20 cellular contexts compared by ENCODE assay signal in the genomic region with DNA sequence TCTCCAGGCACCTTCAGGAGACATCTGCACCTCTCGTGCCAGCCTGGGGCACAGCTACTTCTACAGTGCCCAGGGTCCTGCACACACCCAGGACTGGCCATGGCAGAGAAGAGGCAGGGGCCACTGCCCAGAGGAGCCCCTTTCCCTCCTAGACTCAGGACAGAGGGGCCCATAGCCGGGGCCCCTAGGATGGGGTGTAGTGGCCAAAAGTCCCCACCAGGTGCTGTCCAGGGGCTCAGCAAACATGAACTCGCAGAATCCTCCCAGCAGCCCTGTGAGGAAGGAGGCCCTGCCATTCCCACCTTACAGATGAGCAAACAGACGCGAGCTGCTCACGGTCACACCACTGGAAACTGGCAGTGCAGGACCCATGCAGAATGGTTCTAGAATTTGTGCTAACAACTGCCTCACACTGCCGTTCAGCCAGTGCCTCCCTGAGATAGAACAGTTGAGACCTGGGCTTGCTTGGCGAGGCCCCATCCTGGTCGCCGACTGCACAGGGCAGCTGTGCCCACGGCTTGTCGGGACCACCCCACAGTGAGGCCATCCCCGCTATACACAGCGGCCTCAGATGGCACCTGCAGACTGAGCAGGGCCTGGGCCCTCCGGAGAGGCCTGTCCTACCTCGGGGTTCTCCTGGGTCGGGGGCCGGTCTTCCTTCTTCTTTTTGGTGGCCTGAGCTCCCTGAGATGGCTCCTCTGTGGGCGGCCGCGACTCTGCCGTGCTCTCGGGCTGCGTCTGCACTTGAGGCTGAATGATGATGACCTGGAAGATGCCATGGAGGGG.
"Had no signal": no experiment of that assay in that cellular context is flagged by ENCODE, and none has a peak within 500 bp of the region (broad histone marks: within the 10 kb centered on the region; RNA-seq: fewer than 3 reads in every experiment).

No MANE protein-coding gene starts in this region.

- H3K36me3 Mint-ChIP-seq: stimulated activated effector memory CD8-positive, alpha-beta T cell treated with anti-CD3 and anti-CD28 coated beads, Interleukin-12 subunit alpha, Interleukin-12 subunit beta, amount 100 ng/mL, for 72 hours had no signal

- H3K4me3 ChIP-seq: adrenal gland, body of pancreas, dorsolateral prefrontal cortex, esophagus squamous epithelium, left ventricle myocardium inferior, ovary, SJSA1, tibial artery had no signal

- H3K27ac Mint-ChIP-seq: activated CD4-positive, alpha-beta T cell treated with anti-CD3 and anti-CD28 coated beads for 36 hours; activated CD8-positive, alpha-beta T cell treated with anti-CD3 and anti-CD28 coated beads, Interleukin-2, amount 10 ng/mL, durations not matched to agents 7 days and 5 days; activated naive CD4-positive, alpha-beta T cell treated with anti-CD3 and anti-CD28 coated beads for 36 hours; activated T-helper 17 cell treated with anti-CD3 and anti-CD28 coated beads, Interleukin-2, amount 50 U/mL, for 72 hours; nephron progenitor cell; stimulated activated effector memory CD8-positive, alpha-beta T cell treated with anti-CD3 and anti-CD28 coated beads, Interleukin-12 subunit alpha, Interleukin-12 subunit beta, amount 100 ng/mL, for 72 hours had no signal

- H3K4me1 ChIP-seq: adrenal gland, body of pancreas, esophagus squamous epithelium, left ventricle myocardium inferior, SJSA1, tibial artery had no signal

- H3K27me3 ChIP-seq: adrenal gland, body of pancreas, dorsolateral prefrontal cortex, esophagus squamous epithelium, ovary had no signal

- H3K4me1 Mint-ChIP-seq: activated CD4-positive, alpha-beta T cell treated with anti-CD3 and anti-CD28 coated beads for 36 hours; activated T-helper 17 cell treated with anti-CD3 and anti-CD28 coated beads, Interleukin-2, amount 50 U/mL, for 72 hours; nephron progenitor cell; stimulated activated effector memory CD8-positive, alpha-beta T cell treated with anti-CD3 and anti-CD28 coated beads, Interleukin-12 subunit alpha, Interleukin-12 subunit beta, amount 100 ng/mL, for 72 hours had no signal

- H3K4me3 Mint-ChIP-seq: activated CD4-positive, alpha-beta T cell treated with anti-CD3 and anti-CD28 coated beads for 36 hours; activated CD8-positive, alpha-beta T cell treated with anti-CD3 and anti-CD28 coated beads, Interleukin-2, amount 10 ng/mL, durations not matched to agents 7 days and 5 days; activated naive CD4-positive, alpha-beta T cell treated with anti-CD3 and anti-CD28 coated beads for 36 hours; activated T-helper 17 cell treated with anti-CD3 and anti-CD28 coated beads, Interleukin-2, amount 50 U/mL, for 72 hours; nephron progenitor cell; stimulated activated effector memory CD8-positive, alpha-beta T cell treated with anti-CD3 and anti-CD28 coated beads, Interleukin-12 subunit alpha, Interleukin-12 subunit beta, amount 100 ng/mL, for 72 hours had no signal

- H3K27ac ChIP-seq: adrenal gland, body of pancreas, dorsolateral prefrontal cortex, esophagus squamous epithelium, left ventricle myocardium inferior, ovary, SJSA1, tibial artery had no signal

- H3K36me3 ChIP-seq: adrenal gland, esophagus squamous epithelium, left ventricle myocardium inferior, ovary, SJSA1, tibial artery had no signal

- H3K9me3 ChIP-seq: adrenal gland, body of pancreas, esophagus squamous epithelium, SJSA1 had no signal

- ATAC-seq: activated CD4-positive, alpha-beta T cell treated with anti-CD3 and anti-CD28 coated beads for 36 hours; activated CD8-positive, alpha-beta T cell treated with anti-CD3 and anti-CD28 coated beads, Interleukin-2, amount 10 ng/mL, durations not matched to agents 7 days and 5 days; activated T-helper 17 cell treated with anti-CD3 and anti-CD28 coated beads, Interleukin-2, amount 50 U/mL, for 72 hours; body of pancreas; stimulated activated effector memory CD8-positive, alpha-beta T cell treated with anti-CD3 and anti-CD28 coated beads, Interleukin-12 subunit alpha, Interleukin-12 subunit beta, amount 100 ng/mL, for 72 hours had no signal

- DNase-seq: activated CD4-positive, alpha-beta T cell treated with anti-CD3 and anti-CD28 coated beads for 36 hours; activated CD8-positive, alpha-beta memory T cell treated with anti-CD3 and anti-CD28 coated beads, Interleukin-2, amount 50 U/mL, for 48 hours; activated CD8-positive, alpha-beta T cell treated with anti-CD3 and anti-CD28 coated beads, Interleukin-2, amount 10 ng/mL, durations not matched to agents 7 days and 5 days; activated naive CD4-positive, alpha-beta T cell treated with anti-CD3 and anti-CD28 coated beads for 36 hours; body of pancreas; esophagus squamous epithelium; foreskin fibroblast; mesendoderm; nephron progenitor cell; retina; small intestine; SW 1271 had no signal
